1 cellular context compared by ENCODE assay signal in genomic region chr2:10434885-10435419, GRCh38.
A peak's percentile ranks its signal among the peaks of the same experiment; 100 is the strongest.
TF ChIP-seq lines count a peak whose summit lies in the region.

No MANE protein-coding gene starts in this region.

TF ChIP-seq in HepG2, 621 proteins besides CTCF, POLR2A, EP300 and RAD21 (continued from another document and continues in another):
- TF ChIP-seq KIAA2018 (CRISPR knock-in tag; IDR thresholded peaks at IDR 0.05; ENCODE audit: borderline replicate concordance): no peak
- TF ChIP-seq ATF7 (IDR thresholded peaks at IDR 0.05): no peak
- TF ChIP-seq ATF7 (CRISPR knock-in tag; IDR thresholded peaks at IDR 0.05): 0 out of 2 replicates have a peak, but pooled peaks have one; percentile 36
- TF ChIP-seq ATF7-NPFF (CRISPR knock-in tag; IDR thresholded peaks at IDR 0.05; ENCODE audit: low read depth): no peak
- peak; percentile 87; the same call in 1 of the 2 replicates for TF ChIP-seq ZNF614 (CRISPR knock-in tag; IDR thresholded peaks at IDR 0.05; ENCODE audit: borderline replicate concordance)
- no peak for TF ChIP-seq HIC2 (CRISPR knock-in tag; IDR thresholded peaks at IDR 0.05; ENCODE audit: low read depth)
- 0 out of 2 replicates have a peak, but pooled peaks have one; percentile 10 for TF ChIP-seq ZNF761 (CRISPR knock-in tag; conservative IDR thresholded peaks at IDR 0.05)
- 0 out of 2 replicates have a peak, but pooled peaks have one; percentile 29 for TF ChIP-seq KMT2B (CRISPR knock-in tag; IDR thresholded peaks at IDR 0.05)
- TF ChIP-seq HMGXB4 (CRISPR knock-in tag; IDR thresholded peaks at IDR 0.05; ENCODE audit: borderline replicate concordance in 1 of 2, low read depth in 1 of 2): peak; percentile 74 to 92
- no peak for TF ChIP-seq ZNF207 (IDR thresholded peaks at IDR 0.05; ENCODE audit: borderline replicate concordance)
- TF ChIP-seq ZNF574 (CRISPR knock-in tag; IDR thresholded peaks at IDR 0.05): peak; percentile 61; the same call in 1 of the 2 replicates
- peak; percentile 71; the same call in 1 of the 2 replicates for TF ChIP-seq MAX (IDR thresholded peaks at IDR 0.05)
- TF ChIP-seq HINFP (CRISPR knock-in tag; IDR thresholded peaks at IDR 0.05; ENCODE audit: low read depth): peak; percentile 74; the same call in 1 of the 2 replicates
- TF ChIP-seq KAT7 (CRISPR knock-in tag; IDR thresholded peaks at IDR 0.05; ENCODE audit: borderline replicate concordance): no peak
- TF ChIP-seq PPARG (CRISPR knock-in tag; conservative IDR thresholded peaks at IDR 0.05): 0 out of 2 replicates have a peak, but pooled peaks have one; percentile 7
- TF ChIP-seq ZBTB4 (CRISPR knock-in tag; IDR thresholded peaks at IDR 0.05; ENCODE audit: borderline replicate concordance): 0 out of 2 replicates have a peak, but pooled peaks have one; percentile 56
- peak; percentile 42; the same call in 1 of the 2 replicates for TF ChIP-seq ZBTB26 (CRISPR knock-in tag; IDR thresholded peaks at IDR 0.05; ENCODE audit: borderline replicate concordance)
- TF ChIP-seq BRF2 (CRISPR knock-in tag; IDR thresholded peaks at IDR 0.05): no peak
- TF ChIP-seq ZNF501 (CRISPR knock-in tag; IDR thresholded peaks at IDR 0.05): peak; percentile 77
- TF ChIP-seq HCFC1 (IDR thresholded peaks at IDR 0.05; ENCODE audit: low read depth, low read length): peak; percentile 24; the same call in 1 of the 2 replicates
- peak; percentile 78 for TF ChIP-seq HNRNPL (IDR thresholded peaks at IDR 0.05; ENCODE audit: low read depth, low read length)
- no peak for TF ChIP-seq CENPT (CRISPR knock-in tag; IDR thresholded peaks at IDR 0.05; ENCODE audit: low read depth)
- TF ChIP-seq REXO4 (CRISPR knock-in tag; IDR thresholded peaks at IDR 0.05; ENCODE audit: borderline replicate concordance): no peak
- peak; percentile 73; the same call in 1 of the 2 replicates for TF ChIP-seq ZNF768 (CRISPR knock-in tag; IDR thresholded peaks at IDR 0.05)
- TF ChIP-seq YEATS2 (CRISPR knock-in tag; IDR thresholded peaks at IDR 0.05; ENCODE audit: borderline replicate concordance): 0 out of 2 replicates have a peak, but pooled peaks have one; percentile 56
- peak; percentile 83; the same call in 1 of the 2 replicates for TF ChIP-seq ZNF567 (CRISPR knock-in tag; IDR thresholded peaks at IDR 0.05; ENCODE audit: borderline replicate concordance)
- peak; percentile 74 for TF ChIP-seq YY1 (IDR thresholded peaks at IDR 0.05; ENCODE audit: insufficient read depth, insufficient replicate concordance, low read depth, low read length)
